Comparison of ENCODE assay signal across 13 cellular contexts in genomic region chr22:19597399-19597735, GRCh38.
A peak's percentile ranks its signal among the peaks of the same experiment; 100 is the strongest.
DNase-seq lines count a peak whose midpoint lies in the region; ATAC-seq and TF ChIP-seq lines count a peak whose summit lies in the region.
"Had no signal": no experiment of that assay in that cellular context is flagged by ENCODE, and none has a peak within 500 bp of the region (broad histone marks: within the 10 kb centered on the region; RNA-seq: fewer than 3 reads in every experiment).

No MANE protein-coding gene starts in this region.

- H3K4me3 ChIP-seq in lower lobe of right lung (no peak overlapping the region), BE2C (ENCODE audit: low read depth, low read length) (no peak overlapping the region)
- H3K4me3 ChIP-seq: thoracic aorta had no signal

- H3K36me3 ChIP-seq in lower lobe of right lung (no peaks in the 10 kb centered on the region), BE2C (no peaks in the 10 kb centered on the region)
- H3K36me3 ChIP-seq: thoracic aorta had no signal

- in situ Hi-C loops in SK-MEL-5 (cut with HindIII; ENCODE audit: low pct_unique_long_range_greater_than_20kb, low sequenced_read_pairs), result no loop called here

- TF ChIP-seq CTCF in lower lobe of right lung (IDR thresholded peaks at IDR 0.05) (no peak), BE2C (IDR thresholded peaks at IDR 0.05; ENCODE audit: low read depth, low read length) (no peak)

- H3K9me3 ChIP-seq in lower lobe of right lung (no peaks in the 10 kb centered on the region), BE2C (no peaks in the 10 kb centered on the region)
- H3K9me3 ChIP-seq: thoracic aorta had no signal

- intact Hi-C loops in lower lobe of right lung (cut with DNase I), result no loop called here

- H3K4me1 ChIP-seq in lower lobe of right lung, result peaks cover 32% of the 10 kb centered on the region
- no peaks in the 10 kb centered on the region for H3K4me1 ChIP-seq in BE2C

- peak overlapping the region; percentile 76 for H3K27ac ChIP-seq in lower lobe of right lung
- H3K27ac ChIP-seq: KMS-11, thoracic aorta had no signal

- peak; percentile 44 for DNase-seq in COLO829 (ENCODE audit: low spot score)
- DNase-seq in SK-MEL-5 (ENCODE audit: low read depth, low spot score), result peak; percentile 38
- DNase-seq in activated effector memory CD4-positive, alpha-beta T cell treated with anti-CD3 and anti-CD28 coated beads, Interleukin-2, amount 50 U/mL, for 16 hours, result peak; percentile 73
- DNase-seq in lower lobe of right lung, result no peak
- no peak for DNase-seq in NCI-H1436 treated with DMSO at 0.1 percent for 48 hours (lab: John Stamatoyannopoulos, UW)
- no peak for DNase-seq in BE2C
- DNase-seq: NCI-H446 treated with DMSO at 0.1 percent for 48 hours, nephron progenitor cell had no signal

- no peaks in the 10 kb centered on the region for H3K27me3 ChIP-seq in lower lobe of right lung (ENCODE audit: low read depth)
- no peaks in the 10 kb centered on the region for H3K27me3 ChIP-seq in BE2C

- ATAC-seq in lower lobe of right lung (peak; percentile 41 to 61), GM19463 (IDR thresholded peaks at IDR 0.05; ENCODE audit: unreplicated experiment) (no peak), HG02610 (IDR thresholded peaks at IDR 0.05; ENCODE audit: unreplicated experiment) (no peak)
- ATAC-seq: SK-N-SH treated with all-trans-retinoic acid at 6 μM for 48 hours had no signal

Comparison
In these comparisons a context has a peak if more than half of its experiments do, and no peak if none do; other contexts are left out.
1. DNase-seq: peak in COLO829 (single experiment), SK-MEL-5 (single experiment) and activated effector memory CD4-positive, alpha-beta T cell treated with anti-CD3 and anti-CD28 coated beads, Interleukin-2, amount 50 U/mL, for 16 hours (single experiment); none in lower lobe of right lung (single experiment), NCI-H1436 treated with DMSO at 0.1 percent for 48 hours (single experiment) and BE2C (single experiment).
2. ATAC-seq: peak in lower lobe of right lung (2 of 2); none in GM19463 (single experiment) and HG02610 (single experiment).